Comparison of ENCODE assay signal across 20 cellular contexts in genomic region chr4:23774932-23775331, GRCh38.
"Had no signal": no experiment of that assay in that cellular context is flagged by ENCODE, and none has a peak within 500 bp of the region (broad histone marks: within the 10 kb centered on the region; RNA-seq: fewer than 3 reads in every experiment).

No MANE protein-coding gene starts in this region.

- DNase-seq: activated CD4-positive, alpha-beta T cell treated with anti-CD3 and anti-CD28 coated beads for 48 hours; activated CD4-positive, alpha-beta T cell treated with anti-CD3 and anti-CD28 coated beads, Interleukin-2, amount 50 U/mL, for 48 hours; activated CD4-positive, CD25-positive, alpha-beta regulatory T cell treated with anti-CD3 and anti-CD28 coated beads, Interleukin-2, amount 50 U/mL, for 72 hours; activated CD8-positive, alpha-beta memory T cell treated with anti-CD3 and anti-CD28 coated beads, Interleukin-2, amount 10 ng/mL, durations not matched to agents 7 days and 5 days; activated effector memory CD4-positive, alpha-beta T cell treated with Interleukin-2 at 50 U/mL for 16 hours; activated naive CD4-positive, alpha-beta T cell; activated T-cell treated with anti-CD3 and anti-CD28 coated beads, Interleukin-2, amount 50 U/mL, for 24 hours; IMR-90; Kasumi-1; KBM-7; NCI-H146; NCI-H187 treated with DMSO at 0.1 percent for 48 hours; NCI-H2081 treated with DMSO at 0.1 percent for 48 hours; NCI-H2171; NCI-H2227 treated with DMSO at 0.1 percent for 48 hours; NCI-H510A; SIG-M5; T-helper 17 cell; T-helper 9 cell had no signal

- ATAC-seq: activated CD8-positive, alpha-beta memory T cell treated with anti-CD3 and anti-CD28 coated beads, Interleukin-2, amount 10 ng/mL, durations not matched to agents 7 days and 5 days; PC-3; T-helper 17 cell had no signal
